Comparison of ENCODE assay signal across 11 cellular contexts in genomic region chr7:137667633-137668387, GRCh38.
DNase-seq lines count a peak whose midpoint lies in the region; TF ChIP-seq lines count a peak whose summit lies in the region.
"Had no signal": no experiment of that assay in that cellular context is flagged by ENCODE, and none has a peak within 500 bp of the region (broad histone marks: within the 10 kb centered on the region; RNA-seq: fewer than 3 reads in every experiment).

No MANE protein-coding gene starts in this region.

- H3K36me3 ChIP-seq in adrenal gland (replicated peaks in 1 of 2) = no peaks in the 10 kb centered on the region

- TF ChIP-seq CTCF in AG04450 (IDR thresholded peaks at IDR 0.05; ENCODE audit: low read depth, low read length) (no peak), adrenal gland (IDR thresholded peaks at IDR 0.05) (no peak)

- no peaks in the 10 kb centered on the region for H3K4me1 ChIP-seq in adrenal gland (replicated peaks in 1 of 2)

- DNase-seq in AG04450 (ENCODE audit: low read depth, low spot score) = peak; percentile 70
- peak; percentile 71 for DNase-seq in HS-27A (ENCODE audit: low read depth)
- DNase-seq in amniotic epithelial cell (ENCODE audit: low read depth) = peak; percentile 95
- DNase-seq in glomerular visceral epithelial cell (ENCODE audit: extremely low spot score) = peak; percentile 92
- DNase-seq in adrenal gland = no peak
- no peak for DNase-seq in OCI-M2 (lab: John Stamatoyannopoulos, UW; ENCODE audit: unreplicated experiment)
- no peak for DNase-seq in stimulated activated naive CD4-positive, alpha-beta T cell (lab: John Stamatoyannopoulos, UW)
- DNase-seq in NAMALWA (ENCODE audit: low spot score) = no peak
- DNase-seq: activated gamma-delta T cell treated with Interleukin-2 at 50 U/mL for 16 hours, NCI-H510A treated with DMSO at 0.1 percent for 48 hours, T-cell had no signal

- CTCF ChIA-PET in AG04450 (lab: Charles Lee) = interaction anchor here (0.6 to 7.8 kb wide), 3 partner anchors 12 to 338 kb away, joined by 3 to 104 read pairs (median 4); no protein-coding TSS in a partner anchor

- H3K4me3 ChIP-seq in AG04450 (ENCODE audit: low read depth, low read length) (no peak overlapping the region), adrenal gland (no peak overlapping the region)

- H3K27ac ChIP-seq in AG04450 (ENCODE audit: low read depth, low read length) = peak overlapping the region; percentile 3
- H3K27ac ChIP-seq in adrenal gland = no peak overlapping the region

- POLR2A ChIA-PET in AG04450 (lab: Yijun Ruan, JAX) = interaction anchor here (0.9 to 1.4 kb wide), 9 partner anchors 11 to 340 kb away, joined by 3 to 11 read pairs (median 4); partner anchors contain the start of gene DGKI

- H3K27me3 ChIP-seq in AG04450 (ENCODE audit: control insufficient read depth, insufficient read depth, low read length) = no peaks in the 10 kb centered on the region
- H3K27me3 ChIP-seq in adrenal gland = no peaks in the 10 kb centered on the region

- H3K9me3 ChIP-seq in AG04450 (ENCODE audit: control insufficient read depth, insufficient read depth, low read length) = no peaks in the 10 kb centered on the region
- H3K9me3 ChIP-seq in adrenal gland (replicated peaks in 1 of 3) = no peaks in the 10 kb centered on the region

- intact Hi-C loops in adrenal gland (cut with DNase I) = no loop called here

- WGBS in adrenal gland, 4 donors = 65 to 79% (median 75%) methylated on average over 5 of the region's 5 CpGs

- no peak for TF ChIP-seq POLR2A in adrenal gland (IDR thresholded peaks at IDR 0.05)

Comparison
In these comparisons a context has a peak if more than half of its experiments do, and no peak if none do; other contexts are left out.
1. DNase-seq: peak in AG04450 (single experiment), HS-27A (single experiment), amniotic epithelial cell (single experiment) and glomerular visceral epithelial cell (single experiment); none in adrenal gland (0 of 7), OCI-M2 (single experiment), stimulated activated naive CD4-positive, alpha-beta T cell (0 of 6) and NAMALWA (single experiment).